Comparison of ENCODE assay signal across 27 cellular contexts in genomic region chr19:7328647-7329046, GRCh38. TPM values are rescaled to one million over a fixed set of nuclear protein-coding genes. Genes with fewer than 3 reads are reported as not detected.
DNase-seq lines count a peak whose midpoint lies in the region; ATAC-seq and TF ChIP-seq lines count a peak whose summit lies in the region.
"Had no signal": no experiment of that assay in that cellular context is flagged by ENCODE, and none has a peak within 500 bp of the region (broad histone marks: within the 10 kb centered on the region; RNA-seq: fewer than 3 reads in every experiment).

No MANE protein-coding gene starts in this region.

- H3K9me2 ChIP-seq in DOHH2 (replicated peaks; ENCODE audit: control insufficient read depth, low read length) = no peaks in the 10 kb centered on the region
- no peaks in the 10 kb centered on the region for H3K9me2 ChIP-seq in OCI-LY1 (ENCODE audit: low read depth, low read length)

- H4K20me1 ChIP-seq in DOHH2 (ENCODE audit: control insufficient read depth, insufficient read depth, low read depth, low read length) = no peaks in the 10 kb centered on the region
- no peaks in the 10 kb centered on the region for H4K20me1 ChIP-seq in OCI-LY1 (ENCODE audit: insufficient read depth, low read length)
- H4K20me1 ChIP-seq: BLaER1 had no signal

- no peaks in the 10 kb centered on the region for H3K36me3 ChIP-seq in DOHH2 (ENCODE audit: control insufficient read depth, low read length)
- no peaks in the 10 kb centered on the region; the same call in 1 of the 2 replicates for H3K36me3 ChIP-seq in OCI-LY1 (ENCODE audit: insufficient read depth, low read length)
- H3K36me3 ChIP-seq: BLaER1, transverse colon had no signal

- H3K4me3 Mint-ChIP-seq in activated CD8-positive, alpha-beta T cell treated with anti-CD3 and anti-CD28 coated beads for 36 hours = no peak overlapping the region
- H3K4me3 Mint-ChIP-seq: nephron progenitor cell; stimulated activated effector memory CD8-positive, alpha-beta T cell treated with anti-CD3 and anti-CD28 coated beads, Interleukin-12 subunit alpha, Interleukin-12 subunit beta, amount 100 ng/mL, for 72 hours; T-helper 2 cell treated with Interferon-gamma antibody and Interleukin-4, amounts not matched to agents 5 μg/mL and 100 μg/mL, for 36 hours had no signal

- H3K27ac ChIP-seq in DOHH2 (ENCODE audit: low read depth, low read length) (no peak overlapping the region), OCI-LY1 (ENCODE audit: low read depth, low read length, poor library complexity, severe bottlenecking) (peak overlapping the region; percentile 19)
- H3K27ac ChIP-seq: BLaER1, transverse colon, VCaP had no signal

- peaks cover 14% of the 10 kb centered on the region; the same call in 1 of the 2 replicates for H3K9me3 ChIP-seq in DOHH2 (ENCODE audit: control insufficient read depth, insufficient read depth, low read length)
- no peaks in the 10 kb centered on the region for H3K9me3 ChIP-seq in OCI-LY1 (ENCODE audit: low read length)
- H3K9me3 ChIP-seq: transverse colon had no signal

- peak overlapping the region; percentile 13; the same call in 1 of the 2 replicates for H3K9ac ChIP-seq in OCI-LY1 (ENCODE audit: low read length)
- H3K9ac ChIP-seq: BLaER1 had no signal

- H3F3A ChIP-seq in DOHH2 (ENCODE audit: control insufficient read depth, insufficient read depth) (peaks cover 6% of the 10 kb centered on the region; the same call in 1 of the 2 replicates), OCI-LY1 (ENCODE audit: insufficient read depth, low read length) (no peaks in the 10 kb centered on the region)

- H3K27me3 Mint-ChIP-seq in activated CD8-positive, alpha-beta T cell treated with anti-CD3 and anti-CD28 coated beads for 36 hours = no peaks in the 10 kb centered on the region

- no peaks in the 10 kb centered on the region for H3K36me3 Mint-ChIP-seq in activated CD8-positive, alpha-beta T cell treated with anti-CD3 and anti-CD28 coated beads for 36 hours (ENCODE audit: low read depth)
- H3K36me3 Mint-ChIP-seq: activated naive CD4-positive, alpha-beta T cell treated with anti-CD3 and anti-CD28 coated beads, Interleukin-2, amount 50 U/mL, for 72 hours; stimulated activated effector memory CD8-positive, alpha-beta T cell treated with anti-CD3 and anti-CD28 coated beads, Interleukin-12 subunit alpha, Interleukin-12 subunit beta, amount 100 ng/mL, for 72 hours had no signal

- no peak overlapping the region for H3K27ac Mint-ChIP-seq in activated CD8-positive, alpha-beta T cell treated with anti-CD3 and anti-CD28 coated beads for 36 hours
- H3K27ac Mint-ChIP-seq: activated naive CD4-positive, alpha-beta T cell treated with anti-CD3 and anti-CD28 coated beads, Interleukin-2, amount 50 U/mL, for 72 hours; nephron progenitor cell; stimulated activated effector memory CD8-positive, alpha-beta T cell treated with anti-CD3 and anti-CD28 coated beads, Interleukin-12 subunit alpha, Interleukin-12 subunit beta, amount 100 ng/mL, for 72 hours; T-helper 2 cell treated with Interferon-gamma antibody and Interleukin-4, amounts not matched to agents 5 μg/mL and 100 μg/mL, for 36 hours had no signal

- H3K4me1 ChIP-seq in DOHH2 (ENCODE audit: control insufficient read depth, low read length) (peaks cover 56% of the 10 kb centered on the region), OCI-LY1 (ENCODE audit: insufficient read depth, low read length, severe bottlenecking) (peaks cover 18% of the 10 kb centered on the region)
- H3K4me1 ChIP-seq: transverse colon had no signal

- no peak for ATAC-seq in activated CD8-positive, alpha-beta T cell treated with anti-CD3 and anti-CD28 coated beads for 36 hours
- ATAC-seq: activated naive CD4-positive, alpha-beta T cell treated with anti-CD3 and anti-CD28 coated beads, Interleukin-2, amount 50 U/mL, for 72 hours; Panc1; stimulated activated effector memory CD8-positive, alpha-beta T cell treated with anti-CD3 and anti-CD28 coated beads, Interleukin-12 subunit alpha, Interleukin-12 subunit beta, amount 100 ng/mL, for 72 hours had no signal

- peak overlapping the region; percentile 43 for H3K4me2 ChIP-seq in DOHH2 (ENCODE audit: low read length)
- no peak overlapping the region; the same call in 1 of the 2 replicates for H3K4me2 ChIP-seq in OCI-LY1 (ENCODE audit: low read length)
- H3K4me2 ChIP-seq: BLaER1 had no signal

- H3K4me1 Mint-ChIP-seq in activated CD8-positive, alpha-beta T cell treated with anti-CD3 and anti-CD28 coated beads for 36 hours (ENCODE audit: low read depth) = no peaks in the 10 kb centered on the region
- H3K4me1 Mint-ChIP-seq: nephron progenitor cell; stimulated activated effector memory CD8-positive, alpha-beta T cell treated with anti-CD3 and anti-CD28 coated beads, Interleukin-12 subunit alpha, Interleukin-12 subunit beta, amount 100 ng/mL, for 72 hours had no signal

- POLR2A ChIA-PET in activated CD8-positive, alpha-beta T cell treated with anti-CD3 and anti-CD28 coated beads for 36 hours (lab: Charles Lee) = no interaction called here

- intact Hi-C loops in activated CD8-positive, alpha-beta T cell treated with anti-CD3 and anti-CD28 coated beads for 36 hours (cut with micrococcal nuclease) = no loop called here

- H3K4me3 ChIP-seq in DOHH2 (ENCODE audit: low read length) = no peak overlapping the region
- H3K4me3 ChIP-seq in OCI-LY1 (ENCODE audit: low read depth, low read length, poor library complexity, severe bottlenecking) = no peak overlapping the region
- H3K4me3 ChIP-seq: BLaER1, transverse colon had no signal

- H3K79me2 ChIP-seq in DOHH2 (ENCODE audit: control insufficient read depth, low read length) (no peaks in the 10 kb centered on the region), OCI-LY1 (ENCODE audit: insufficient read depth, low read length) (no peaks in the 10 kb centered on the region)

- H3K27me3 ChIP-seq in DOHH2 (ENCODE audit: control insufficient read depth, low read length) = no peaks in the 10 kb centered on the region
- H3K27me3 ChIP-seq in OCI-LY1 (ENCODE audit: insufficient read depth, low read length) = no peaks in the 10 kb centered on the region
- H3K27me3 ChIP-seq: BLaER1, transverse colon had no signal

- in situ Hi-C loops in GM13977 (cut with MboI; ENCODE audit: low pct_unique_long_range_greater_than_20kb, low sequenced_read_pairs, unreplicated experiment) = no loop called here

- TF ChIP-seq CTCF in DOHH2 (IDR thresholded peaks at IDR 0.05; ENCODE audit: low read depth, low read length, poor library complexity, severe bottlenecking) (peak; percentile 50), GM13977 (IDR thresholded peaks at IDR 0.05; ENCODE audit: extremely low read depth, insufficient read depth, missing control alignments) (peak; percentile 31), OCI-LY1 (IDR thresholded peaks at IDR 0.05; ENCODE audit: low read length) (peak; percentile 56; the same call in 1 of the 2 replicates)
- TF ChIP-seq CTCF in activated CD8-positive, alpha-beta T cell treated with anti-CD3 and anti-CD28 coated beads for 36 hours (IDR thresholded peaks at IDR 0.05) = no peak

- CTCF ChIA-PET in activated CD8-positive, alpha-beta T cell treated with anti-CD3 and anti-CD28 coated beads for 36 hours (lab: Charles Lee) = interaction anchor here (1.1 to 2.3 kb wide), 3 partner anchors 13 to 59 kb away, joined by 4 to 10 read pairs (median 4); no protein-coding TSS in a partner anchor

- peak overlapping the region; percentile 88; the same call in 1 of the 2 replicates for H2AFZ ChIP-seq in OCI-LY1 (ENCODE audit: low read length)

- peak; percentile 26 for DNase-seq in GM13977 (ENCODE audit: low spot score)
- peak; percentile 26 for DNase-seq in germinal center (ENCODE audit: low spot score)
- no peak for DNase-seq in activated CD8-positive, alpha-beta T cell treated with anti-CD3 and anti-CD28 coated beads for 36 hours
- DNase-seq in epidermal melanocyte (ENCODE audit: insufficient read length, low spot score) = no peak
- DNase-seq in glomerular visceral epithelial cell (ENCODE audit: extremely low spot score) = no peak
- no peak for DNase-seq in DMS153 (lab: John Stamatoyannopoulos, UW)
- DNase-seq: activated CD4-positive, alpha-beta T cell treated with anti-CD3 and anti-CD28 coated beads for 4 hours; activated effector memory CD4-positive, alpha-beta T cell treated with Interleukin-2 at 50 U/mL for 16 hours; H7; hypothalamus; KG1; mammary epithelial cell; NCI-H1092; NCI-H1694 treated with DMSO at 0.1 percent for 48 hours; NCI-H2171 treated with DMSO at 0.1 percent for 48 hours; NCI-H510A; nephron progenitor cell; Right ventricle myocardium superior; transverse colon had no signal

- peaks cover 6% of the 10 kb centered on the region for H3K9me3 Mint-ChIP-seq in activated CD8-positive, alpha-beta T cell treated with anti-CD3 and anti-CD28 coated beads for 36 hours
- H3K9me3 Mint-ChIP-seq: T-helper 2 cell treated with Interferon-gamma antibody and Interleukin-4, amounts not matched to agents 5 μg/mL and 100 μg/mL, for 36 hours had no signal

RNA-seq across cellular contexts. Expression of gene ARHGEF18, which starts 20.1 kb away (rescaled TPM):
- 10 to 100 TPM; 25.9 to 36.4 TPM for total RNA-seq in activated CD8-positive, alpha-beta T cell treated with anti-CD3 and anti-CD28 coated beads for 36 hours

RNA-seq across cellular contexts. Expression of gene INSR, which starts 34.4 kb away (rescaled TPM):
- total RNA-seq in activated CD8-positive, alpha-beta T cell treated with anti-CD3 and anti-CD28 coated beads for 36 hours = 1 to 10 TPM in 1 of 2 experiments, under 1 TPM in 1; 0.87 to 1.0 TPM

Comparison
In these comparisons a context has a peak if more than half of its experiments do, and no peak if none do; other contexts are left out.
1. DNase-seq: peak in GM13977 (single experiment) and germinal center (single experiment); none in activated CD8-positive, alpha-beta T cell treated with anti-CD3 and anti-CD28 coated beads for 36 hours (single experiment), epidermal melanocyte (single experiment), glomerular visceral epithelial cell (single experiment) and DMS153 (single experiment).